8 cellular contexts compared by ENCODE assay signal in the genomic region with DNA sequence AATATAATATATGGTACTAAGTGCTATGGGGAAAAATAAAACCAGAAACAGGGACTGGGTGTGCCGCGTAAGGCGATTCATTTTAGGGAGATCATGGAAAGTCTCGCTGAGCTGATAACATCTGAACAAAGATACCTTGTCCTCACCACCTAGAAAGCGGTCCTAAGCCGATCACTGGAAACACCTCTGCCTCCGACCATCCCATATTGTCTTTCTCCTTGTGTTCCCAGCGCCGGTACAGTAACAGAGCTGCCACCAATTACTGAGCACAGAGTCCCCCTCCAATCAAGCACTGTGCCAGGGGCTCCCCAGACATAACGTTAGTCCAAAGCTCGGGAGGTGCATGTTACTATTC. TPM values are rescaled to one million over a fixed set of nuclear protein-coding genes. Genes with fewer than 3 reads are reported as not detected.
DNase-seq lines count a peak whose midpoint lies in the region; ATAC-seq and TF ChIP-seq lines count a peak whose summit lies in the region.

No MANE protein-coding gene starts in this region.

- WGBS in SK-N-SH (ENCODE audit: low lambda C conversion rate), result 5% methylated on average over 11 of the region's 11 CpGs

- H3K9me3 Mint-ChIP-seq in CD4-positive, CD25-positive, alpha-beta regulatory T cell, result peaks cover 0 to 14% (median 6%) of the 10 kb centered on the region in 7 donors
- peaks cover 8% of the 10 kb centered on the region for H3K9me3 Mint-ChIP-seq in glutamatergic neuron (ENCODE audit: unreplicated experiment)

- peaks cover 9% of the 10 kb centered on the region for H3F3A ChIP-seq in SK-N-SH (replicated peaks; ENCODE audit: insufficient read depth)

- no peaks in the 10 kb centered on the region for H3K9me2 ChIP-seq in SK-N-SH

- H3K4me1 Mint-ChIP-seq in CD4-positive, CD25-positive, alpha-beta regulatory T cell, result peaks cover 0 to 12% (median 4%) of the 10 kb centered on the region in 4 donors
- H3K4me1 Mint-ChIP-seq in glutamatergic neuron (ENCODE audit: low read depth, unreplicated experiment), result peaks cover 3% of the 10 kb centered on the region

- H3K4me3 Mint-ChIP-seq in CD4-positive, CD25-positive, alpha-beta regulatory T cell, result peak overlapping the region; percentile 55 to 89 (median 82)
- H3K4me3 Mint-ChIP-seq in glutamatergic neuron (ENCODE audit: unreplicated experiment), result peak overlapping the region; percentile 96

- peak overlapping the region; percentile 89 for H2AFZ ChIP-seq in SK-N-SH (ENCODE audit: low read depth)

- DNase-seq in CD4-positive, CD25-positive, alpha-beta regulatory T cell, result peak in 1 of 3 donors; percentile 3
- DNase-seq in H4 (ENCODE audit: low spot score), result peak; percentile 12
- DNase-seq in SK-N-SH, result no peak
- DNase-seq in glutamatergic neuron, result no peak
- DNase-seq in retinal pigment epithelial cell (ENCODE audit: low read depth), result no peak
- DNase-seq in DMS 273 (lab: John Stamatoyannopoulos, UW; ENCODE audit: unreplicated experiment), result no peak
- no peak for DNase-seq in mesenteric fat pad (ENCODE audit: low spot score)
- DNase-seq in HuH-7.5 (ENCODE audit: low spot score), result no peak

- peak overlapping the region; percentile 69; the same call in 1 of the 2 replicates for H3K9ac ChIP-seq in SK-N-SH

- CTCF ChIA-PET in SK-N-SH (lab: Yijun Ruan, JAX), result interaction anchor here (0.7 to 3.5 kb wide), 5 partner anchors 12 to 290 kb away, joined by 3 to 20 read pairs (median 3); a partner anchor contains a TSS

- ATAC-seq in CD4-positive, CD25-positive, alpha-beta regulatory T cell (ENCODE audit: low read depth in 2 of 2), result peak in 1 of 2 donors; percentile 5

- peak overlapping the region in 2 of 3 donors; percentile 26 to 60 for H3K27ac Mint-ChIP-seq in CD4-positive, CD25-positive, alpha-beta regulatory T cell
- peak overlapping the region; percentile 97 for H3K27ac Mint-ChIP-seq in glutamatergic neuron (ENCODE audit: unreplicated experiment)

- H3K4me3 ChIP-seq in CD4-positive, CD25-positive, alpha-beta regulatory T cell (ENCODE audit: low read depth, low read length), result peak overlapping the region; percentile 45
- peak overlapping the region; percentile 79 to 88 for H3K4me3 ChIP-seq in SK-N-SH (ENCODE audit: low read depth in 2 of 2, low read length in 1 of 2)
- H3K4me3 ChIP-seq in retinal pigment epithelial cell (ENCODE audit: low read length), result peak overlapping the region; percentile 75

- peak overlapping the region; percentile 85 for H3K4me2 ChIP-seq in SK-N-SH

- H3K27me3 ChIP-seq in CD4-positive, CD25-positive, alpha-beta regulatory T cell (ENCODE audit: control insufficient read depth, insufficient read depth, low read length), result peaks cover 26% of the 10 kb centered on the region
- no peaks in the 10 kb centered on the region for H3K27me3 ChIP-seq in SK-N-SH (ENCODE audit: insufficient read depth)

- H3K36me3 Mint-ChIP-seq in CD4-positive, CD25-positive, alpha-beta regulatory T cell, result no peaks in the 10 kb centered on the region
- H3K36me3 Mint-ChIP-seq in glutamatergic neuron (ENCODE audit: unreplicated experiment), result peaks cover 28% of the 10 kb centered on the region

- no peak overlapping the region for H3K27ac ChIP-seq in CD4-positive, CD25-positive, alpha-beta regulatory T cell (ENCODE audit: insufficient read depth, low read length, poor library complexity, severe bottlenecking)
- peak overlapping the region; percentile 17 to 83; a peak in 3 of 4 replicates for H3K27ac ChIP-seq in SK-N-SH (ENCODE audit: low read depth in 2 of 2, low read length in 1 of 2)

- no peak for TF ChIP-seq RAD21 in SK-N-SH (IDR thresholded peaks at IDR 0.05; ENCODE audit: low read length)

- no peaks in the 10 kb centered on the region for H4K20me1 ChIP-seq in SK-N-SH (ENCODE audit: insufficient read depth)

- peaks cover 14% of the 10 kb centered on the region for H3K4me1 ChIP-seq in CD4-positive, CD25-positive, alpha-beta regulatory T cell (ENCODE audit: control insufficient read depth, insufficient read depth, low read length, poor library complexity, severe bottlenecking)
- H3K4me1 ChIP-seq in SK-N-SH (ENCODE audit: control insufficient read depth in 1 of 2, insufficient read depth in 2 of 2, low read depth in 1 of 2, low read length in 1 of 2), result peaks cover 0 to 4% of the 10 kb centered on the region in 2 experiments; a peak in 2 of 4 replicates

- TF ChIP-seq CTCF in SK-N-SH (IDR thresholded peaks at IDR 0.05) (no peak), glutamatergic neuron (IDR thresholded peaks at IDR 0.05; ENCODE audit: partially characterized antibody, unreplicated experiment) (no peak), retinal pigment epithelial cell (conservative IDR thresholded peaks at IDR 0.05; ENCODE audit: low read depth, low read length) (no peak)

- peaks cover 32% of the 10 kb centered on the region for H3K79me2 ChIP-seq in SK-N-SH (ENCODE audit: insufficient read depth)

- H3K36me3 ChIP-seq in CD4-positive, CD25-positive, alpha-beta regulatory T cell (ENCODE audit: control insufficient read depth, insufficient read depth, low read length), result no peaks in the 10 kb centered on the region
- H3K36me3 ChIP-seq in SK-N-SH (replicated peaks in 1 of 2; ENCODE audit: control insufficient read depth in 1 of 2, insufficient read depth in 2 of 2, low read length in 1 of 2), result peaks cover 0 to 10% of the 10 kb centered on the region in 2 experiments

- peaks cover 16% of the 10 kb centered on the region in 2 experiments for H3K9me3 ChIP-seq in CD4-positive, CD25-positive, alpha-beta regulatory T cell (ENCODE audit: control insufficient read depth in 2 of 2, low read length in 2 of 2)
- H3K9me3 ChIP-seq in SK-N-SH, result no peaks in the 10 kb centered on the region

- POLR2A ChIA-PET in SK-N-SH (lab: Yijun Ruan, JAX), result interaction anchor here (0.6 to 2.0 kb wide), 5 partner anchors 30 to 942 kb away, joined by 3 to 9 read pairs (median 3); a partner anchor contains a TSS

- H3K27me3 Mint-ChIP-seq in CD4-positive, CD25-positive, alpha-beta regulatory T cell, result peaks cover 48% of the 10 kb centered on the region
- peaks cover 7% of the 10 kb centered on the region for H3K27me3 Mint-ChIP-seq in glutamatergic neuron (ENCODE audit: unreplicated experiment)

- TF ChIP-seq EP300 in SK-N-SH (IDR thresholded peaks at IDR 0.05; ENCODE audit: borderline replicate concordance in 1 of 2, low read depth in 1 of 2, low read length in 1 of 2), result no peak

TF ChIP-seq in SK-N-SH, 30 proteins besides CTCF, POLR2A, EP300 and RAD21 (continues in another document):
- TF ChIP-seq JUND (IDR thresholded peaks at IDR 0.05) (no peak), YY1 (IDR thresholded peaks at IDR 0.05; ENCODE audit: low read depth) (no peak), FOSL2 (IDR thresholded peaks at IDR 0.05; ENCODE audit: borderline replicate concordance, low read depth) (no peak)
- TF ChIP-seq, protein P1, sequence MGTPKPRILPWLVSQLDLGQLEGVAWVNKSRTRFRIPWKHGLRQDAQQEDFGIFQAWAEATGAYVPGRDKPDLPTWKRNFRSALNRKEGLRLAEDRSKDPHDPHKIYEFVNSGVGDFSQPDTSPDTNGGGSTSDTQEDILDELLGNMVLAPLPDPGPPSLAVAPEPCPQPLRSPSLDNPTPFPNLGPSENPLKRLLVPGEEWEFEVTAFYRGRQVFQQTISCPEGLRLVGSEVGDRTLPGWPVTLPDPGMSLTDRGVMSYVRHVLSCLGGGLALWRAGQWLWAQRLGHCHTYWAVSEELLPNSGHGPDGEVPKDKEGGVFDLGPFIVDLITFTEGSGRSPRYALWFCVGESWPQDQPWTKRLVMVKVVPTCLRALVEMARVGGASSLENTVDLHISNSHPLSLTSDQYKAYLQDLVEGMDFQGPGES (IDR thresholded peaks at IDR 0.05; ENCODE audit: low read depth, low read length), result no peak
- TF ChIP-seq, protein P2, sequence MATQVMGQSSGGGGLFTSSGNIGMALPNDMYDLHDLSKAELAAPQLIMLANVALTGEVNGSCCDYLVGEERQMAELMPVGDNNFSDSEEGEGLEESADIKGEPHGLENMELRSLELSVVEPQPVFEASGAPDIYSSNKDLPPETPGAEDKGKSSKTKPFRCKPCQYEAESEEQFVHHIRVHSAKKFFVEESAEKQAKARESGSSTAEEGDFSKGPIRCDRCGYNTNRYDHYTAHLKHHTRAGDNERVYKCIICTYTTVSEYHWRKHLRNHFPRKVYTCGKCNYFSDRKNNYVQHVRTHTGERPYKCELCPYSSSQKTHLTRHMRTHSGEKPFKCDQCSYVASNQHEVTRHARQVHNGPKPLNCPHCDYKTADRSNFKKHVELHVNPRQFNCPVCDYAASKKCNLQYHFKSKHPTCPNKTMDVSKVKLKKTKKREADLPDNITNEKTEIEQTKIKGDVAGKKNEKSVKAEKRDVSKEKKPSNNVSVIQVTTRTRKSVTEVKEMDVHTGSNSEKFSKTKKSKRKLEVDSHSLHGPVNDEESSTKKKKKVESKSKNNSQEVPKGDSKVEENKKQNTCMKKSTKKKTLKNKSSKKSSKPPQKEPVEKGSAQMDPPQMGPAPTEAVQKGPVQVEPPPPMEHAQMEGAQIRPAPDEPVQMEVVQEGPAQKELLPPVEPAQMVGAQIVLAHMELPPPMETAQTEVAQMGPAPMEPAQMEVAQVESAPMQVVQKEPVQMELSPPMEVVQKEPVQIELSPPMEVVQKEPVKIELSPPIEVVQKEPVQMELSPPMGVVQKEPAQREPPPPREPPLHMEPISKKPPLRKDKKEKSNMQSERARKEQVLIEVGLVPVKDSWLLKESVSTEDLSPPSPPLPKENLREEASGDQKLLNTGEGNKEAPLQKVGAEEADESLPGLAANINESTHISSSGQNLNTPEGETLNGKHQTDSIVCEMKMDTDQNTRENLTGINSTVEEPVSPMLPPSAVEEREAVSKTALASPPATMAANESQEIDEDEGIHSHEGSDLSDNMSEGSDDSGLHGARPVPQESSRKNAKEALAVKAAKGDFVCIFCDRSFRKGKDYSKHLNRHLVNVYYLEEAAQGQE (IDR thresholded peaks at IDR 0.05; ENCODE audit: low read depth, low read length), result no peak

RNA-seq across cellular contexts. Expression of a gene that starts 0.7 kb away (rescaled TPM):
- total RNA-seq in CD4-positive, CD25-positive, alpha-beta regulatory T cell, result 2.3 TPM
- polyA plus RNA-seq in CD4-positive, CD25-positive, alpha-beta regulatory T cell, result 1 to 10 TPM in 3 of 4 donors, under 1 TPM in 1; 0.89 to 2.7 (median 1.5) TPM
- 2.2 and 4.7 TPM in 2 replicates for total RNA-seq in H4 (2014; rRNA removed; shearing (Covaris generic))
- polyA plus RNA-seq in SK-N-SH (2012; rRNA removed), result 2.3 and 2.4 TPM in 2 replicates
- polyA plus RNA-seq in SK-N-SH (2012; cell fraction: cytosol; rRNA removed), result 2.9 and 4.3 TPM in 2 replicates
- polyA plus RNA-seq in SK-N-SH (2012; cell fraction: nucleus; rRNA removed), result 1.9 and 2.3 TPM in 2 replicates
- total RNA-seq in glutamatergic neuron (ENCODE audit: unreplicated experiment) (53.7 TPM), mesenteric fat pad (4.3 TPM)

RNA-seq across cellular contexts. Expression of a gene that starts 33.1 kb away (rescaled TPM):
- total RNA-seq in CD4-positive, CD25-positive, alpha-beta regulatory T cell, result 46.8 TPM
- polyA plus RNA-seq in CD4-positive, CD25-positive, alpha-beta regulatory T cell, result 10 to 100 TPM in 2 of 4 donors, 1 to 10 TPM in 2; 6.9 to 11.6 (median 9.3) TPM
- 10.8 and 13.6 TPM in 2 replicates for total RNA-seq in H4 (2014; rRNA removed; shearing (Covaris generic))
- polyA plus RNA-seq in SK-N-SH (2012; rRNA removed), result 0.69 and 0.99 TPM in 2 replicates
- polyA plus RNA-seq in SK-N-SH (2012; cell fraction: cytosol; rRNA removed), result 1.1 and 1.4 TPM in 2 replicates
- polyA plus RNA-seq in SK-N-SH (2012; cell fraction: nucleus; rRNA removed), result 0.48 and 1.8 TPM in 2 replicates
- total RNA-seq in glutamatergic neuron (ENCODE audit: unreplicated experiment), result 22.4 TPM
- 37.3 TPM for total RNA-seq in mesenteric fat pad
